Comparison of ENCODE assay signal across 8 cellular contexts in the genomic region with DNA sequence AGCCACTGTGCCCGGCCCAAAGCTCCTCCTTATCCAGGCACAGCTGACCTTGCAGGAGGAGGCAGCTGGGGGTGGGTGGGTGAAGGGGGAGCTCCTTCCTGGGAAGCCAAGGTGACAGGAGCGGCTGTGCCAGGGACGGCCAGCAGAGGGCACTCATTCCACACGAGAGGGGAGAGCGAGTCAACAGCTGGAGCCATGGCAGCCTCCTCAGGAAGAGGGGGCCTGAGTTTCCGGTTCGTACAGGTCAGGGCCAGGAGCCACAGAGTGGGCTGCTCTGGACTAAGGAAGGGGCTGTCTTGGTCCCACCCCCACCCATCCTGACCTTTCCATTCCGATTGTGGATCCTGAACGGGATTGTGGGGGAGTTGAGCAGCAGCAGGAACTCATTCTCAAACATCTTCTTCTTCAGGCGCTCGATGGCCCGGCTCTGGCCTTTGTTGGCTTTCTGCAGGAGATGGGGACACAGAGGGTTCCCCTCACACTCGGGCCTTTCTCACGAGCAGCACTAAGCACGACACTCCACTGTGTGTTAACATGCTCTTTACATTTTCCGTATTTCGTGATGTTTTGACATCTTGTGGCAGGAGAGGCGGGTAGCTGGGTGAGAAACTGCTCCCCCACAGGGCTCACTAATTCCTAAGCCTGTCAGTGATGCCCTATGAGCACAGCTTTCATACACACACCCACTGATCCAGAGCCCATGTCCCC.
A peak's percentile ranks its signal among the peaks of the same experiment; 100 is the strongest.
DNase-seq lines count a peak whose midpoint lies in the region; ATAC-seq lines count a peak whose summit lies in the region.

No MANE protein-coding gene starts in this region.

- H3K4me1 Mint-ChIP-seq in activated naive CD8-positive, alpha-beta T cell treated with anti-CD3 and anti-CD28 coated beads, Interleukin-2, amount 50 U/mL, for 24 hours: peaks cover 3% of the 10 kb centered on the region
- H3K4me1 Mint-ChIP-seq in stimulated activated naive CD8-positive, alpha-beta T cell treated with anti-CD3 and anti-CD28 coated beads, Interleukin-15, amount 100 ng/mL, for 72 hours: no peaks in the 10 kb centered on the region

- peaks cover 13% of the 10 kb centered on the region for H3K36me3 Mint-ChIP-seq in activated naive CD8-positive, alpha-beta T cell treated with anti-CD3 and anti-CD28 coated beads, Interleukin-2, amount 50 U/mL, for 24 hours (ENCODE audit: low read depth)

- no peaks in the 10 kb centered on the region for H3K27me3 Mint-ChIP-seq in activated naive CD8-positive, alpha-beta T cell treated with anti-CD3 and anti-CD28 coated beads, Interleukin-2, amount 50 U/mL, for 24 hours
- H3K27me3 Mint-ChIP-seq in stimulated activated naive CD8-positive, alpha-beta T cell treated with anti-CD3 and anti-CD28 coated beads, Interleukin-15, amount 100 ng/mL, for 72 hours: no peaks in the 10 kb centered on the region

- peak; percentile 16 for DNase-seq in activated gamma-delta T cell treated with Interleukin-2 at 50 U/mL for 16 hours
- no peak for DNase-seq in activated gamma-delta T cell (lab: John Stamatoyannopoulos, UW)
- DNase-seq in SHP77 (lab: John Stamatoyannopoulos, UW): peak; percentile 70 to 79
- DNase-seq in activated naive CD8-positive, alpha-beta T cell treated with anti-CD3 and anti-CD28 coated beads, Interleukin-2, amount 50 U/mL, for 24 hours: peak; percentile 77
- peak; percentile 72 for DNase-seq in kidney tubule cell (ENCODE audit: low spot score)
- DNase-seq in stimulated activated naive CD8-positive, alpha-beta T cell treated with anti-CD3 and anti-CD28 coated beads, Interleukin-15, amount 100 ng/mL, for 72 hours: peak; percentile 30 to 59
- DNase-seq in Ammon's horn (ENCODE audit: low spot score): no peak

- no peaks in the 10 kb centered on the region for H3K9me3 Mint-ChIP-seq in activated naive CD8-positive, alpha-beta T cell treated with anti-CD3 and anti-CD28 coated beads, Interleukin-2, amount 50 U/mL, for 24 hours
- H3K9me3 Mint-ChIP-seq in stimulated activated naive CD8-positive, alpha-beta T cell treated with anti-CD3 and anti-CD28 coated beads, Interleukin-15, amount 100 ng/mL, for 72 hours: no peaks in the 10 kb centered on the region

- no peak overlapping the region for H3K27ac Mint-ChIP-seq in activated naive CD8-positive, alpha-beta T cell treated with anti-CD3 and anti-CD28 coated beads, Interleukin-2, amount 50 U/mL, for 24 hours
- peak overlapping the region in 1 of 2 donors; percentile 42 for H3K27ac Mint-ChIP-seq in stimulated activated naive CD8-positive, alpha-beta T cell treated with anti-CD3 and anti-CD28 coated beads, Interleukin-15, amount 100 ng/mL, for 72 hours

- no peak for ATAC-seq in activated naive CD8-positive, alpha-beta T cell treated with anti-CD3 and anti-CD28 coated beads, Interleukin-2, amount 50 U/mL, for 24 hours
- no peak for ATAC-seq in stimulated activated naive CD8-positive, alpha-beta T cell treated with anti-CD3 and anti-CD28 coated beads, Interleukin-15, amount 100 ng/mL, for 72 hours
- ATAC-seq in GM21515 (IDR thresholded peaks at IDR 0.05; ENCODE audit: unreplicated experiment): no peak

- H3K4me3 Mint-ChIP-seq in activated naive CD8-positive, alpha-beta T cell treated with anti-CD3 and anti-CD28 coated beads, Interleukin-2, amount 50 U/mL, for 24 hours: no peak overlapping the region
- no peak overlapping the region for H3K4me3 Mint-ChIP-seq in stimulated activated naive CD8-positive, alpha-beta T cell treated with anti-CD3 and anti-CD28 coated beads, Interleukin-15, amount 100 ng/mL, for 72 hours

Comparison
In these comparisons a context has a peak if more than half of its experiments do, and no peak if none do; other contexts are left out.
1. DNase-seq: peak in activated gamma-delta T cell treated with Interleukin-2 at 50 U/mL for 16 hours (single experiment), SHP77 (2 of 2), activated naive CD8-positive, alpha-beta T cell treated with anti-CD3 and anti-CD28 coated beads, Interleukin-2, amount 50 U/mL, for 24 hours (single experiment), kidney tubule cell (single experiment) and stimulated activated naive CD8-positive, alpha-beta T cell treated with anti-CD3 and anti-CD28 coated beads, Interleukin-15, amount 100 ng/mL, for 72 hours (2 of 2); none in activated gamma-delta T cell (single experiment) and Ammon's horn (single experiment).